30 cellular contexts compared by ENCODE assay signal in genomic region chr17:59616253-59616920, GRCh38. TPM values are rescaled to one million over a fixed set of nuclear protein-coding genes. Genes with fewer than 3 reads are reported as not detected.
A peak's percentile ranks its signal among the peaks of the same experiment; 100 is the strongest.
DNase-seq lines count a peak whose midpoint lies in the region; ATAC-seq, FAIRE-seq and TF ChIP-seq lines count a peak whose summit lies in the region.
"Had no signal": no experiment of that assay in that cellular context is flagged by ENCODE, and none has a peak within 500 bp of the region (broad histone marks: within the 10 kb centered on the region; RNA-seq: fewer than 3 reads in every experiment).

No MANE protein-coding gene starts in this region.

- H3K9me3 ChIP-seq in CD8-positive, alpha-beta memory T cell (ENCODE audit: low read length) = no peaks in the 10 kb centered on the region
- no peaks in the 10 kb centered on the region for H3K9me3 ChIP-seq in IMR-90 (ENCODE audit: control insufficient read depth, insufficient read depth, low read length)
- no peaks in the 10 kb centered on the region for H3K9me3 ChIP-seq in GM12878 (replicated peaks; ENCODE audit: control insufficient read depth, insufficient read depth, low read length)
- H3K9me3 ChIP-seq: adrenal gland, testis, vagina had no signal

- peaks cover 24 to 28% (median 27%) of the 10 kb centered on the region in 3 donors for H3K4me1 Mint-ChIP-seq in CD8-positive, alpha-beta memory T cell
- peaks cover 25% of the 10 kb centered on the region for H3K4me1 Mint-ChIP-seq in mesothelial cell of epicardium

- POLR2A ChIA-PET in CD8-positive, alpha-beta memory T cell (lab: Charles Lee) = interaction anchor here (0.6 to 0.9 kb wide), 2 partner anchors 20 to 51 kb away, joined by 3 to 7 read pairs; partner anchors contain the start of gene DHX40
- POLR2A ChIA-PET in IMR-90 (lab: Charles Lee; ENCODE audit: unreplicated experiment) = interaction anchor here (0.6 kb wide), 1 partner anchor 462 kb away, joined by 8 read pairs; no protein-coding TSS in a partner anchor
- POLR2A ChIA-PET in GM12878 (lab: Charles Lee) = interaction anchor here (0.9 to 9.4 kb wide), 2 partner anchors 11 to 22 kb away, joined by 3 to 111 read pairs; no protein-coding TSS in a partner anchor

- peak overlapping the region; percentile 29 for H3K27ac ChIP-seq in CD8-positive, alpha-beta memory T cell (ENCODE audit: low read depth, low read length)
- H3K27ac ChIP-seq in IMR-90 (ENCODE audit: insufficient read depth, low read length) (no peak overlapping the region; the same call in 1 of the 2 replicates), GM12878 (ENCODE audit: control insufficient read depth, insufficient read depth) (no peak overlapping the region)
- H3K27ac ChIP-seq: adrenal gland, vagina had no signal

- H2AK9ac ChIP-seq in IMR-90 (replicated peaks; ENCODE audit: low read depth, low read length, poor library complexity) = no peak overlapping the region

- H3K27me3 ChIP-seq in CD8-positive, alpha-beta memory T cell (ENCODE audit: insufficient read depth, low read length, poor library complexity, severe bottlenecking) = no peaks in the 10 kb centered on the region
- no peaks in the 10 kb centered on the region for H3K27me3 ChIP-seq in IMR-90 (ENCODE audit: control insufficient read depth, insufficient read depth, low read length)
- no peaks in the 10 kb centered on the region for H3K27me3 ChIP-seq in GM12878 (replicated peaks in 1 of 2; ENCODE audit: control insufficient read depth in 2 of 2, insufficient read depth in 2 of 2, low read length in 1 of 2)
- H3K27me3 ChIP-seq: adrenal gland, testis, vagina had no signal

- H2BK5ac ChIP-seq in IMR-90 (ENCODE audit: low read depth, low read length, poor library complexity, severe bottlenecking) = no peak overlapping the region

- no peak overlapping the region for H2BK20ac ChIP-seq in IMR-90 (ENCODE audit: low read depth, low read length)

- TF ChIP-seq RAD21 in IMR-90 (IDR thresholded peaks at IDR 0.05; ENCODE audit: low read length) (no peak), GM12878 (IDR thresholded peaks at IDR 0.05; ENCODE audit: insufficient read depth, low read depth, low read length) (no peak)

- DNase-seq in CD8-positive, alpha-beta memory T cell = no peak
- DNase-seq in IMR-90 = no peak
- no peak for DNase-seq in GM12878 (ENCODE audit: low read depth, low spot score)
- DNase-seq in mesothelial cell of epicardium (ENCODE audit: low spot score in 2 of 2, unreplicated experiment in 2 of 2) = no peak
- DNase-seq in urothelium cell line (ENCODE audit: low spot score) = no peak
- DNase-seq: activated CD4-positive, alpha-beta T cell treated with anti-CD3 and anti-CD28 coated beads for 1 hour; activated CD8-positive, alpha-beta T cell treated with anti-CD3 and anti-CD28 coated beads, Interleukin-2, amount 10 ng/mL, durations not matched to agents 7 days and 5 days; activated naive CD4-positive, alpha-beta T cell; activated T-cell treated with anti-CD3 and anti-CD28 coated beads, Interleukin-2, amount 50 U/mL, for 1 hour; adrenal gland; cortex of kidney; DMS153; NCI-H1417 treated with DMSO at 0.1 percent for 48 hours; NCI-H524; NK-92 treated with Interleukin-12 subunit alpha and Interleukin-12 subunit beta, amount 100 ng/mL, for 24 hours; right cardiac atrium; SIG-M5; stimulated activated CD4-positive, alpha-beta T cell treated with anti-CD3 and anti-CD28 coated beads, Interleukin-4, amount 100 ng/mL, for 4 hours; stimulated activated naive CD4-positive, alpha-beta T cell treated with Interleukin-2 at 50 U/mL for 16 hours; testis had no signal

- dilution Hi-C loops in IMR-90 (cut with HindIII; ENCODE audit: low sequenced_read_pairs, unreplicated experiment) = no loop called here

- H3K4me3 ChIP-seq in CD8-positive, alpha-beta memory T cell (ENCODE audit: low read length) = no peak overlapping the region
- H3K4me3 ChIP-seq in IMR-90 (ENCODE audit: insufficient read depth, low read depth, low read length) (no peak overlapping the region), GM12878 (no peak overlapping the region)
- H3K4me3 ChIP-seq: adrenal gland, testis, vagina had no signal

- CTCF ChIA-PET in CD8-positive, alpha-beta memory T cell (lab: Charles Lee) = interaction anchor here (1.0 kb wide), 1 partner anchor 9 kb away, joined by 3 read pairs; no protein-coding TSS in a partner anchor
- CTCF ChIA-PET in IMR-90 (lab: Yijun Ruan, JAX) = interaction anchor here (1.0 kb wide), 1 partner anchor 9 kb away, joined by 4 read pairs; no protein-coding TSS in a partner anchor
- CTCF ChIA-PET in GM12878 (lab: Yijun Ruan, JAX) = interaction anchor here (1.1 to 1.4 kb wide), 2 partner anchors 44 to 95 kb away, joined by 3 to 4 read pairs; no protein-coding TSS in a partner anchor

- RAD21 ChIA-PET in GM12878 (lab: Charles Lee; ENCODE audit: unreplicated experiment) = interaction anchor here (1.4 to 4.1 kb wide), 2 partner anchors 26 to 53 kb away, joined by 3 to 25 read pairs; no protein-coding TSS in a partner anchor

- SMC1A ChIA-PET in GM12878 (lab: Charles Lee; ENCODE audit: uncharacterized antibody, unreplicated experiment) = interaction anchor here (8.1 kb wide), 1 partner anchor 54 kb away, joined by 70 read pairs; no protein-coding TSS in a partner anchor

- in situ Hi-C loops in IMR-90 (cut with MboI; ENCODE audit: low sequenced_read_pairs) (no loop called here), GM12878 (cut with MboI) (no loop called here)

- no peak overlapping the region for H2BK15ac ChIP-seq in IMR-90 (ENCODE audit: low read depth, low read length)

- H2AFZ ChIP-seq in IMR-90 (replicated peaks; ENCODE audit: low read length, poor library complexity) = no peak overlapping the region
- H2AFZ ChIP-seq in GM12878 (ENCODE audit: control insufficient read depth, low read depth, low read length) = no peak overlapping the region

- H3K36me3 ChIP-seq in CD8-positive, alpha-beta memory T cell (ENCODE audit: insufficient read depth, low read length) = no peaks in the 10 kb centered on the region
- no peaks in the 10 kb centered on the region for H3K36me3 ChIP-seq in IMR-90 (ENCODE audit: control insufficient read depth, insufficient read depth, low read length)
- H3K36me3 ChIP-seq in GM12878 (ENCODE audit: control insufficient read depth in 2 of 2, insufficient read depth in 2 of 2, low read length in 1 of 2) = no peaks in the 10 kb centered on the region
- H3K36me3 ChIP-seq: adrenal gland had no signal

- no TSS peak for BruUV-seq in IMR-90 (replicated peaks; lab: Mats Ljungman, UMichigan)
- BruUV-seq in GM12878 (replicated peaks; lab: Mats Ljungman, UMichigan) = no TSS peak

- H3K9ac ChIP-seq in IMR-90 (ENCODE audit: low read depth, low read length) = no peak overlapping the region
- H3K9ac ChIP-seq in GM12878 (ENCODE audit: control insufficient read depth, insufficient read depth, low read length) = no peak overlapping the region

- H4K91ac ChIP-seq in IMR-90 (ENCODE audit: insufficient read depth, low read depth, low read length) = no peak overlapping the region

- intact Hi-C loops in IMR-90 (cut with micrococcal nuclease) = no loop called here
- intact Hi-C loops in GM12878 (cut with micrococcal nuclease; ENCODE audit: unreplicated experiment) = no loop called here

- no peak overlapping the region; the same call in 1 of the 2 replicates for H3K14ac ChIP-seq in IMR-90 (replicated peaks; ENCODE audit: low read depth, low read length)

- H2AK5ac ChIP-seq in IMR-90 (ENCODE audit: low read depth, low read length) = peak overlapping the region; percentile 26; the same call in 1 of the 2 replicates

- WGBS in IMR-90 (ENCODE audit: extremely low coverage in 2 of 2, insufficient read length in 1 of 2), 2 experiments = 100% methylated on average over 3 of the region's 7 CpGs; no CpG with 5 or more reads in 1 of the 2 experiments
- WGBS in GM12878 (ENCODE audit: insufficient coverage, insufficient replicate concordance, low lambda C conversion rate, missing lambda C conversion rate) = 89% methylated on average over 7 of the region's 7 CpGs

- no peak overlapping the region for H2BK120ac ChIP-seq in IMR-90 (ENCODE audit: low read depth, low read length)

- peaks cover 16% of the 10 kb centered on the region for H3K4me1 ChIP-seq in CD8-positive, alpha-beta memory T cell (ENCODE audit: insufficient read depth, low read length)
- H3K4me1 ChIP-seq in IMR-90 (ENCODE audit: control insufficient read depth, insufficient read depth, low read length) = peaks cover 1% of the 10 kb centered on the region; the same call in 1 of the 2 replicates
- peaks cover 4% of the 10 kb centered on the region; the same call in 1 of the 2 replicates for H3K4me1 ChIP-seq in GM12878 (ENCODE audit: control insufficient read depth, insufficient read depth, low read length)

- no peak overlapping the region for H4K5ac ChIP-seq in IMR-90 (ENCODE audit: low read depth, low read length)

- TF ChIP-seq POLR2A in IMR-90 (IDR thresholded peaks at IDR 0.05; ENCODE audit: low read depth, low read length) (no peak), GM12878 (IDR thresholded peaks at IDR 0.05; ENCODE audit: low read depth, low read length) (no peak)

- H4K20me1 ChIP-seq in IMR-90 (ENCODE audit: insufficient read depth, low read length) = peaks cover 13% of the 10 kb centered on the region
- no peaks in the 10 kb centered on the region; the same call in 1 of the 2 replicates for H4K20me1 ChIP-seq in GM12878 (ENCODE audit: control insufficient read depth, insufficient read depth)

- H3K9me1 ChIP-seq in IMR-90 (ENCODE audit: insufficient read depth, low read length) = no peaks in the 10 kb centered on the region

- peaks cover 37% of the 10 kb centered on the region for H3K79me2 ChIP-seq in GM12878 (ENCODE audit: control insufficient read depth, insufficient read depth, low read length)

- FAIRE-seq in GM12878 (lab: Jason Lieb, UNC) (no peak), urothelium cell line (lab: Jason Lieb, UNC) (no peak)
- FAIRE-seq: bronchial epithelial cell, endometrium, G401.6, TTC549 had no signal

- H3K4me3 Mint-ChIP-seq in CD8-positive, alpha-beta memory T cell = peak overlapping the region in 1 of 7 donors; percentile 39
- H3K4me3 Mint-ChIP-seq in mesothelial cell of epicardium = peak overlapping the region; percentile 21
- H3K4me3 Mint-ChIP-seq: activated CD8-positive, alpha-beta T cell treated with anti-CD3 and anti-CD28 coated beads, Interleukin-2, amount 10 ng/mL, durations not matched to agents 7 days and 5 days; memory B cell had no signal

- H3K18ac ChIP-seq in IMR-90 (ENCODE audit: low read depth, low read length) = no peak overlapping the region

- peak overlapping the region; percentile 69; the same call in 1 of the 2 replicates for H3K23ac ChIP-seq in IMR-90 (ENCODE audit: low read depth, low read length)

- peak overlapping the region in 3 of 8 donors; percentile 33 to 99 (median 54) for H3K27ac Mint-ChIP-seq in CD8-positive, alpha-beta memory T cell
- peak overlapping the region; percentile 100 for H3K27ac Mint-ChIP-seq in mesothelial cell of epicardium
- H3K27ac Mint-ChIP-seq: activated CD8-positive, alpha-beta T cell treated with anti-CD3 and anti-CD28 coated beads, Interleukin-2, amount 10 ng/mL, durations not matched to agents 7 days and 5 days; memory B cell had no signal

- no peak overlapping the region for H3K56ac ChIP-seq in IMR-90 (ENCODE audit: extremely low read depth, insufficient read depth, low read length)

- peaks cover 0 to 5% of the 10 kb centered on the region in 2 donors for H3K27me3 Mint-ChIP-seq in CD8-positive, alpha-beta memory T cell
- H3K27me3 Mint-ChIP-seq in mesothelial cell of epicardium (ENCODE audit: low read depth) = no peaks in the 10 kb centered on the region
- H3K27me3 Mint-ChIP-seq: memory B cell had no signal

- H3K4me2 ChIP-seq in IMR-90 (ENCODE audit: low read depth, low read length) (peak overlapping the region; percentile 20; the same call in 1 of the 2 replicates), GM12878 (ENCODE audit: control insufficient read depth, insufficient read depth) (no peak overlapping the region)

- H3K36me3 Mint-ChIP-seq in CD8-positive, alpha-beta memory T cell = peaks cover 0 to 26% (median 1%) of the 10 kb centered on the region in 3 donors
- H3K36me3 Mint-ChIP-seq in mesothelial cell of epicardium = peaks cover 2% of the 10 kb centered on the region
- H3K36me3 Mint-ChIP-seq: CD4-positive, CD25-positive, alpha-beta regulatory T cell; memory B cell had no signal

- TF ChIP-seq CTCF in IMR-90 (conservative IDR thresholded peaks at IDR 0.05; ENCODE audit: low read depth, low read length) (no peak), GM12878 (IDR thresholded peaks at IDR 0.05 in 2 of 3, conservative IDR thresholded peaks at IDR 0.05 in 1 of 3; ENCODE audit: control insufficient read depth in 2 of 3, extremely low read depth in 1 of 3, insufficient read depth in 1 of 3, low read depth in 3 of 3, low read length in 3 of 3) (no peak), mesothelial cell of epicardium (IDR thresholded peaks at IDR 0.05; ENCODE audit: unreplicated experiment) (no peak)

- no peak overlapping the region for H4K8ac ChIP-seq in IMR-90 (ENCODE audit: low read depth in 2 of 2, low read length in 2 of 2)

- peaks cover 0 to 21% of the 10 kb centered on the region in 2 experiments; a peak in 2 of 4 replicates for H3K79me1 ChIP-seq in IMR-90 (ENCODE audit: low read depth in 1 of 2, low read length in 2 of 2)

- H3K4ac ChIP-seq in IMR-90 (ENCODE audit: low read depth, low read length) = no peak overlapping the region; the same call in none of the 2 replicates

- ATAC-seq in IMR-90 (ENCODE audit: low read depth) (no peak), GM12878 (no peak), GM21717 (IDR thresholded peaks at IDR 0.05; ENCODE audit: unreplicated experiment) (no peak), GM18868 (IDR thresholded peaks at IDR 0.05; ENCODE audit: unreplicated experiment) (no peak)
- ATAC-seq: activated CD8-positive, alpha-beta T cell treated with anti-CD3 and anti-CD28 coated beads, Interleukin-2, amount 10 ng/mL, durations not matched to agents 7 days and 5 days; Panc1; right cardiac atrium had no signal

- no peak for TF ChIP-seq EP300 in GM12878 (IDR thresholded peaks at IDR 0.05; ENCODE audit: borderline replicate concordance in 1 of 2, control insufficient read depth in 1 of 2, low read depth in 2 of 2, low read length in 2 of 2)

- peaks cover 0 to 2% (median 0%) of the 10 kb centered on the region in 5 donors for H3K9me3 Mint-ChIP-seq in CD8-positive, alpha-beta memory T cell
- H3K9me3 Mint-ChIP-seq in mesothelial cell of epicardium = no peaks in the 10 kb centered on the region
- H3K9me3 Mint-ChIP-seq: CD4-positive, CD25-positive, alpha-beta regulatory T cell; memory B cell had no signal

RNA-seq across cellular contexts. Expression of gene CLTC, which starts 3.3 kb away (rescaled TPM):
- total RNA-seq in CD8-positive, alpha-beta memory T cell = 100 to 1,000 TPM; 177 to 183 TPM
- polyA plus RNA-seq in CD8-positive, alpha-beta memory T cell = 41.1 TPM
- total RNA-seq in IMR-90 (2012; rRNA removed) (576 and 641 TPM in 2 replicates), GM12878 (2014; rRNA removed) (120 and 137 TPM in 2 replicates), GM12878 (2014; rRNA removed; fragmentation: Illumina TruSeq; extraction: Trizol) (139 and 141 TPM in 2 replicates), GM12878 (2021) (178 and 188 TPM in 2 replicates), mesothelial cell of epicardium (192 to 201 TPM (median 192 TPM) in 3 replicates)
- polyA plus RNA-seq in IMR-90 (2012; rRNA removed) (156 and 181 TPM in 2 replicates), GM12878 (2011; rRNA removed) (140 and 178 TPM in 2 replicates), GM12878 (2014; fragmentation: Illumina TruSeq; extraction: Trizol) (105 and 110 TPM in 2 replicates), GM12878 (2014; fragmentation: Nextera tagmentation; extraction: Ambion mirVana) (10 to 100 TPM; 93.0 to 94.3 TPM), GM12878 (2014; rRNA removed) (60.3 and 77.5 TPM in 2 replicates), GM12878 (2016; fragmentation: Nextera tagmentation; extraction: Ambion mirVana) (100 to 1,000 TPM; 156 to 179 TPM)
- polyA plus RNA-seq in IMR-90 (2012; cell fraction: cytosol; rRNA removed) = 72.2 and 169 TPM in 2 replicates
- polyA plus RNA-seq in IMR-90 (2012; cell fraction: nucleus; rRNA removed; ENCODE audit: low replicate concordance) = 55.8 and 274 TPM in 2 replicates
- total RNA-seq in GM12878 (2013; cell fraction: nucleolus; rRNA removed) = 282 and 283 TPM in 2 replicates
- 80.2 TPM for polyA plus RNA-seq in GM12878 (2011; ENCODE audit: low read depth)
- 136 and 157 TPM in 2 replicates for polyA plus RNA-seq in GM12878 (2011; cell fraction: cytosol; rRNA removed)
- polyA plus RNA-seq in GM12878 (2011; cell fraction: nucleus; rRNA removed) = 95.3 and 118 TPM in 2 replicates
- 81.8 and 95.9 TPM in 2 replicates for polyA plus RNA-seq in GM12878 (2012)
- 364 and 505 TPM in 2 replicates for polyA minus RNA-seq in GM12878 (2011; rRNA and poly(A)+ RNA removed)
- polyA minus RNA-seq in GM12878 (2011; cell fraction: cytosol; rRNA and poly(A)+ RNA removed) = 148 and 203 TPM in 2 replicates
- polyA minus RNA-seq in GM12878 (2011; cell fraction: nucleus; rRNA and poly(A)+ RNA removed) = 82.2 and 124 TPM in 2 replicates

RNA-seq across cellular contexts. Expression of gene DHX40, which starts 51.0 kb away (rescaled TPM):
- total RNA-seq in CD8-positive, alpha-beta memory T cell = 10 to 100 TPM; 17.9 to 22.3 TPM
- polyA plus RNA-seq in CD8-positive, alpha-beta memory T cell = 23.2 TPM
- total RNA-seq in IMR-90 (2012; rRNA removed) = 44.4 and 54.2 TPM in 2 replicates
- 13.2 and 17.4 TPM in 2 replicates for polyA plus RNA-seq in IMR-90 (2012; rRNA removed)
- polyA plus RNA-seq in IMR-90 (2012; cell fraction: cytosol; rRNA removed) = 2.7 and 3.5 TPM in 2 replicates
- 1.5 and 13.8 TPM in 2 replicates for polyA plus RNA-seq in IMR-90 (2012; cell fraction: nucleus; rRNA removed; ENCODE audit: low replicate concordance)
- total RNA-seq in GM12878 (2013; cell fraction: nucleolus; rRNA removed) = 44.4 and 55.3 TPM in 2 replicates
- 13.0 and 16.5 TPM in 2 replicates for total RNA-seq in GM12878 (2014; rRNA removed)
- total RNA-seq in GM12878 (2014; rRNA removed; fragmentation: Illumina TruSeq; extraction: Trizol) = 17.0 and 17.1 TPM in 2 replicates
- 11.0 and 12.6 TPM in 2 replicates for total RNA-seq in GM12878 (2021)
- polyA plus RNA-seq in GM12878 (2011; ENCODE audit: low read depth) = 7.5 TPM
- 29.2 and 50.0 TPM in 2 replicates for polyA plus RNA-seq in GM12878 (2011; rRNA removed)
- 9.7 and 11.1 TPM in 2 replicates for polyA plus RNA-seq in GM12878 (2011; cell fraction: cytosol; rRNA removed)
- 23.1 and 26.7 TPM in 2 replicates for polyA plus RNA-seq in GM12878 (2011; cell fraction: nucleus; rRNA removed)
- 11.9 and 17.4 TPM in 2 replicates for polyA plus RNA-seq in GM12878 (2012)
- 14.8 and 18.5 TPM in 2 replicates for polyA plus RNA-seq in GM12878 (2014; fragmentation: Illumina TruSeq; extraction: Trizol)
- 1 to 10 TPM; 4.8 to 5.6 TPM for polyA plus RNA-seq in GM12878 (2014; fragmentation: Nextera tagmentation; extraction: Ambion mirVana)
- polyA plus RNA-seq in GM12878 (2014; rRNA removed) = 11.2 and 13.6 TPM in 2 replicates
- polyA plus RNA-seq in GM12878 (2016; fragmentation: Nextera tagmentation; extraction: Ambion mirVana) = 1 to 10 TPM; 8.0 to 9.1 TPM
- 28.6 and 31.4 TPM in 2 replicates for polyA minus RNA-seq in GM12878 (2011; rRNA and poly(A)+ RNA removed)
- 10.8 and 11.4 TPM in 2 replicates for polyA minus RNA-seq in GM12878 (2011; cell fraction: cytosol; rRNA and poly(A)+ RNA removed)
- polyA minus RNA-seq in GM12878 (2011; cell fraction: nucleus; rRNA and poly(A)+ RNA removed) = 9.9 and 15.8 TPM in 2 replicates
- total RNA-seq in mesothelial cell of epicardium = 50.3 to 51.7 TPM (median 51.4 TPM) in 3 replicates
